Comparison of ENCODE assay signal across 9 cellular contexts in genomic region chr11:47518212-47518959, GRCh38. TPM values are rescaled to one million over a fixed set of nuclear protein-coding genes. Genes with fewer than 3 reads are reported as not detected.
DNase-seq lines count a peak whose midpoint lies in the region; ATAC-seq, FAIRE-seq and TF ChIP-seq lines count a peak whose summit lies in the region.
"Had no signal": no experiment of that assay in that cellular context is flagged by ENCODE, and none has a peak within 500 bp of the region (broad histone marks: within the 10 kb centered on the region; RNA-seq: fewer than 3 reads in every experiment).

No MANE protein-coding gene starts in this region.

- H3K9me3 ChIP-seq in RWPE2 (ENCODE audit: severe bottlenecking) = no peaks in the 10 kb centered on the region
- H3K9me3 ChIP-seq in H1 (ENCODE audit: insufficient read depth in 2 of 2, low read depth in 1 of 2, low read length in 1 of 2) = no peaks in the 10 kb centered on the region
- no peaks in the 10 kb centered on the region for H3K9me3 ChIP-seq in sigmoid colon

- no peak for DNase-seq in T-helper 1 cell
- DNase-seq in RWPE2 (ENCODE audit: low spot score) = no peak
- DNase-seq in H1 (ENCODE audit: low read depth in 1 of 2, low spot score in 2 of 2) = no peak
- no peak for DNase-seq in sigmoid colon
- DNase-seq: MV-4-11 had no signal

- no peak overlapping the region for H2BK20ac ChIP-seq in H1 (ENCODE audit: low read length)

- H2BK120ac ChIP-seq in H1 (replicated peaks; ENCODE audit: low read depth, low read length) = no peak overlapping the region

- peaks cover 38% of the 10 kb centered on the region for H3K4me1 ChIP-seq in RWPE2 (ENCODE audit: insufficient read depth, poor library complexity, severe bottlenecking)
- peaks cover 2 to 9% (median 8%) of the 10 kb centered on the region in 4 experiments; a peak in 6 of 7 replicates for H3K4me1 ChIP-seq in H1 (replicated peaks in 1 of 4; ENCODE audit: control insufficient read depth in 3 of 4, insufficient read depth in 4 of 4, low read length in 3 of 4)
- peaks cover 0 to 100% (median 96%) of the 10 kb centered on the region in 4 donors for H3K4me1 ChIP-seq in sigmoid colon

- H3K4me3 ChIP-seq in RWPE2 (ENCODE audit: severe bottlenecking) = no peak overlapping the region
- H3K4me3 ChIP-seq in H1 (ENCODE audit: extremely low read depth in 1 of 4, insufficient read depth in 2 of 4, low read depth in 3 of 4, low read length in 4 of 4) = no peak overlapping the region
- H3K4me3 ChIP-seq in sigmoid colon = no peak overlapping the region

- H3K18ac ChIP-seq in H1 (ENCODE audit: extremely low read depth, low read length) = 0 out of 2 replicates have a peak overlapping the region, but pooled peaks have one; percentile 11

- H3K27ac ChIP-seq in RWPE2 (ENCODE audit: poor library complexity, severe bottlenecking) = peak overlapping the region; percentile 90
- no peak overlapping the region for H3K27ac ChIP-seq in H1 (ENCODE audit: low read depth, low read length)
- peak overlapping the region; percentile 50 to 90 (median 82) for H3K27ac ChIP-seq in sigmoid colon

- ATAC-seq in RWPE2 (ENCODE audit: low read depth) (no peak), HG03039 (IDR thresholded peaks at IDR 0.05; ENCODE audit: unreplicated experiment) (no peak), GM18517 (IDR thresholded peaks at IDR 0.05; ENCODE audit: unreplicated experiment) (no peak), GM21447 (IDR thresholded peaks at IDR 0.05; ENCODE audit: unreplicated experiment) (no peak)

- no peak overlapping the region for H3K9ac ChIP-seq in H1 (replicated peaks in 1 of 4; ENCODE audit: extremely low read depth in 1 of 4, low read depth in 3 of 4, low read length in 3 of 4)

- H4K8ac ChIP-seq in H1 (ENCODE audit: extremely low read depth, insufficient read depth, low read length) = no peak overlapping the region

- POLR2A ChIA-PET in H1 (lab: Charles Lee; ENCODE audit: partially characterized antibody) = interaction anchor here (1.0 to 4.1 kb wide), 6 partner anchors 8 to 33 kb away, joined by 3 to 19 read pairs (median 4); partner anchors contain the start of gene CELF1

- TF ChIP-seq CTCF in RWPE2 (IDR thresholded peaks at IDR 0.05; ENCODE audit: poor library complexity, severe bottlenecking) (no peak), H1 (IDR thresholded peaks at IDR 0.05; ENCODE audit: control extremely low read depth in 1 of 3, insufficient read depth in 1 of 3, low read depth in 1 of 3, low read length in 3 of 3) (no peak), sigmoid colon (IDR thresholded peaks at IDR 0.05) (no peak)

- H4K20me1 ChIP-seq in H1 (replicated peaks in 1 of 2; ENCODE audit: control insufficient read depth in 1 of 2, insufficient read depth in 2 of 2, low read length in 2 of 2) = peaks cover 24 to 27% of the 10 kb centered on the region in 2 experiments

- H2AFZ ChIP-seq in H1 (ENCODE audit: low read length) = no peak overlapping the region

- H3K4me3 Mint-ChIP-seq in T-helper 1 cell treated with Interleukin-12 subunit alpha and Interleukin-12 subunit beta and Interleukin-4 antibody, amounts not matched to agents 30 μg/mL and 1 μg/mL, for 36 hours = peak overlapping the region; percentile 22

- peaks cover 2% of the 10 kb centered on the region; the same call in 1 of the 2 replicates for H3K23me2 ChIP-seq in H1 (ENCODE audit: low read depth, low read length)

- H4K91ac ChIP-seq in H1 (replicated peaks; ENCODE audit: insufficient read length, low read length) = no peak overlapping the region

- no peak overlapping the region for H3K23ac ChIP-seq in H1 (ENCODE audit: insufficient read length)

- peaks cover 35 to 97% of the 10 kb centered on the region in 2 experiments for H3K79me2 ChIP-seq in H1 (ENCODE audit: control insufficient read depth in 1 of 2, insufficient read depth in 2 of 2, low read length in 2 of 2)

- 0 out of 2 replicates have a peak overlapping the region, but pooled peaks have one; percentile 61 for H2AK5ac ChIP-seq in H1 (ENCODE audit: low read depth, low read length)

- TF ChIP-seq RAD21 in H1 (IDR thresholded peaks at IDR 0.05 in 1 of 2, conservative IDR thresholded peaks at IDR 0.05 in 1 of 2; ENCODE audit: low read depth in 2 of 2, low read length in 2 of 2) = no peak

- H4K5ac ChIP-seq in H1 (ENCODE audit: insufficient read length, low read depth, low read length) = no peak overlapping the region

- no peaks in the 10 kb centered on the region for H3K27me3 ChIP-seq in RWPE2 (ENCODE audit: insufficient read depth, poor library complexity, severe bottlenecking)
- no peaks in the 10 kb centered on the region for H3K27me3 ChIP-seq in H1 (replicated peaks in 1 of 4; ENCODE audit: control insufficient read depth in 3 of 4, extremely low read depth in 1 of 4, insufficient read depth in 3 of 4, low read length in 3 of 4)
- no peaks in the 10 kb centered on the region for H3K27me3 ChIP-seq in sigmoid colon

- peak overlapping the region; percentile 72 for H3K27ac Mint-ChIP-seq in T-helper 1 cell treated with Interleukin-12 subunit alpha and Interleukin-12 subunit beta and Interleukin-4 antibody, amounts not matched to agents 30 μg/mL and 1 μg/mL, for 36 hours

- H3K56ac ChIP-seq in H1 (replicated peaks; ENCODE audit: insufficient read length, low read depth, low read length) = no peak overlapping the region

- H3K4me2 ChIP-seq in H1 (ENCODE audit: insufficient read depth in 1 of 2, low read depth in 2 of 2, low read length in 2 of 2) = no peak overlapping the region

- peaks cover 49% of the 10 kb centered on the region for H3K4me1 Mint-ChIP-seq in T-helper 1 cell treated with Interleukin-12 subunit alpha and Interleukin-12 subunit beta and Interleukin-4 antibody, amounts not matched to agents 30 μg/mL and 1 μg/mL, for 36 hours (ENCODE audit: low read depth)

- 90% methylated on average over 3 of the region's 3 CpGs; no CpG with 5 or more reads in 1 of the 2 experiments for WGBS in H1 (ENCODE audit: extremely low coverage in 1 of 2, insufficient coverage in 1 of 2, insufficient read length in 1 of 2, insufficient replicate concordance in 2 of 2, low coverage in 1 of 2, low lambda C conversion rate in 2 of 2, missing lambda C conversion rate in 1 of 2), 2 experiments
- 46 to 61% methylated on average over 3 of the region's 3 CpGs for WGBS in sigmoid colon, 2 donors

- H2BK5ac ChIP-seq in H1 (ENCODE audit: low read depth, low read length) = peak overlapping the region; percentile 56

- intact Hi-C loops in sigmoid colon (cut with DNase I) = loop anchor here (5.0 kb wide), 1 partner anchor 34 kb away; the partner anchor contains the start of gene CELF1

- no peak for TF ChIP-seq EP300 in H1 (IDR thresholded peaks at IDR 0.05; ENCODE audit: borderline replicate concordance in 1 of 2, low read depth in 2 of 2, low read length in 2 of 2)
- TF ChIP-seq EP300 in sigmoid colon (IDR thresholded peaks at IDR 0.05) = no peak

- FAIRE-seq in H1 (lab: Jason Lieb, UNC) = no peak

- H3K9me3 Mint-ChIP-seq in T-helper 1 cell treated with Interleukin-12 subunit alpha and Interleukin-12 subunit beta and Interleukin-4 antibody, amounts not matched to agents 30 μg/mL and 1 μg/mL, for 36 hours = no peaks in the 10 kb centered on the region

- CTCF ChIA-PET in H1 (lab: Charles Lee; ENCODE audit: partially characterized antibody) = interaction anchor here (0.6 to 1.6 kb wide), 3 partner anchors 19 to 25 kb away, joined by 3 to 4 read pairs (median 4); no protein-coding TSS in a partner anchor

- no peak overlapping the region for H3K4ac ChIP-seq in H1 (replicated peaks; ENCODE audit: insufficient read length, low read depth, low read length)

- H3K36me3 Mint-ChIP-seq in T-helper 1 cell treated with Interleukin-12 subunit alpha and Interleukin-12 subunit beta and Interleukin-4 antibody, amounts not matched to agents 30 μg/mL and 1 μg/mL, for 36 hours (ENCODE audit: low read depth) = peaks cover 9% of the 10 kb centered on the region

- H2BK12ac ChIP-seq in H1 (ENCODE audit: low read depth, low read length) = no peak overlapping the region

- H3K79me1 ChIP-seq in H1 (ENCODE audit: low read depth, low read length) = peaks cover 11% of the 10 kb centered on the region

- H3K36me3 ChIP-seq in RWPE2 (ENCODE audit: low read depth) (0 out of 2 replicates have a peak, but pooled peaks cover 13% of the 10 kb centered on the region), H1 (ENCODE audit: control insufficient read depth in 2 of 4, insufficient read depth in 4 of 4, low read length in 3 of 4) (no peaks in the 10 kb centered on the region; a peak in 1 of 8 replicates), sigmoid colon (no peaks in the 10 kb centered on the region)

- TF ChIP-seq POLR2A in H1 (IDR thresholded peaks at IDR 0.05; ENCODE audit: control extremely low read depth in 1 of 2, low read depth in 2 of 2, low read length in 2 of 2) = no peak
- TF ChIP-seq POLR2A in sigmoid colon (IDR thresholded peaks at IDR 0.05) = no peak

- H2BK15ac ChIP-seq in H1 (ENCODE audit: low read length) = no peak overlapping the region

- no peaks in the 10 kb centered on the region for H3K27me3 Mint-ChIP-seq in T-helper 1 cell treated with Interleukin-12 subunit alpha and Interleukin-12 subunit beta and Interleukin-4 antibody, amounts not matched to agents 30 μg/mL and 1 μg/mL, for 36 hours (ENCODE audit: low read depth)

- H3K14ac ChIP-seq in H1 (ENCODE audit: insufficient read length) = no peak overlapping the region

RNA-seq across cellular contexts. Expression of gene CELF1, which starts 34.5 kb away (rescaled TPM):
- 194 and 197 TPM in 2 replicates for total RNA-seq in H1 (2021; fragmentation: NEBNext Ultra II Directional; extraction: Animal tissue kit (Norgen Biotek cat#: 25700))
- polyA plus RNA-seq in H1 (2011; rRNA removed) (114 and 131 TPM in 2 replicates), sigmoid colon (10 to 100 TPM in 2 of 3 donors, 1 to 10 TPM in 1; 9.0 to 45.7 (median 14.1) TPM)
- 135 TPM for polyA plus RNA-seq in H1 (2011; cell fraction: cytosol; rRNA removed)
- polyA plus RNA-seq in H1 (2011; cell fraction: nucleus; rRNA removed) = 213 TPM
- polyA plus RNA-seq in H1 (2012, experiment 1 of 2) = 82.0 to 123 TPM (median 102 TPM) in 4 replicates
- polyA plus RNA-seq in H1 (2012, experiment 2 of 2) = 25.4 TPM
- polyA plus RNA-seq in H1 (2013, experiment 1 of 2) = 111 TPM
- polyA plus RNA-seq in H1 (2013, experiment 2 of 2) = 108 TPM
- polyA minus RNA-seq in H1 (2011; rRNA and poly(A)+ RNA removed) = 334 and 403 TPM in 2 replicates
- polyA minus RNA-seq in H1 (2011; cell fraction: cytosol; rRNA and poly(A)+ RNA removed) = 111 TPM
- 192 TPM for polyA minus RNA-seq in H1 (2011; cell fraction: nucleus; rRNA and poly(A)+ RNA removed)
- total RNA-seq in sigmoid colon = 100 to 1,000 TPM in 3 of 4 donors, 10 to 100 TPM in 1; 87.2 to 188 (median 114) TPM

RNA-seq across cellular contexts. Expression of gene PTPMT1, which starts 47.0 kb away (rescaled TPM):
- total RNA-seq in H1 (2021; fragmentation: NEBNext Ultra II Directional; extraction: Animal tissue kit (Norgen Biotek cat#: 25700)) = 44.8 and 48.4 TPM in 2 replicates
- 105 TPM in 2 replicates for polyA plus RNA-seq in H1 (2011; rRNA removed)
- polyA plus RNA-seq in H1 (2011; cell fraction: cytosol; rRNA removed) = 108 TPM
- polyA plus RNA-seq in H1 (2011; cell fraction: nucleus; rRNA removed) = 64.6 TPM
- 52.6 to 82.7 TPM (median 70.7 TPM) in 4 replicates for polyA plus RNA-seq in H1 (2012, experiment 1 of 2)
- 54.0 TPM for polyA plus RNA-seq in H1 (2012, experiment 2 of 2)
- polyA plus RNA-seq in H1 (2013, experiment 1 of 2) = 58.8 TPM
- 68.4 TPM for polyA plus RNA-seq in H1 (2013, experiment 2 of 2)
- 30.8 TPM in 2 replicates for polyA minus RNA-seq in H1 (2011; rRNA and poly(A)+ RNA removed)
- polyA minus RNA-seq in H1 (2011; cell fraction: cytosol; rRNA and poly(A)+ RNA removed) = 26.8 TPM
- 32.4 TPM for polyA minus RNA-seq in H1 (2011; cell fraction: nucleus; rRNA and poly(A)+ RNA removed)
- total RNA-seq in sigmoid colon = 100 to 1,000 TPM in 3 of 4 donors, 10 to 100 TPM in 1; 100.0 to 152 (median 130) TPM
- polyA plus RNA-seq in sigmoid colon = 10 to 100 TPM; 31.0 to 43.1 (median 37.2) TPM
